In the genomic region with DNA sequence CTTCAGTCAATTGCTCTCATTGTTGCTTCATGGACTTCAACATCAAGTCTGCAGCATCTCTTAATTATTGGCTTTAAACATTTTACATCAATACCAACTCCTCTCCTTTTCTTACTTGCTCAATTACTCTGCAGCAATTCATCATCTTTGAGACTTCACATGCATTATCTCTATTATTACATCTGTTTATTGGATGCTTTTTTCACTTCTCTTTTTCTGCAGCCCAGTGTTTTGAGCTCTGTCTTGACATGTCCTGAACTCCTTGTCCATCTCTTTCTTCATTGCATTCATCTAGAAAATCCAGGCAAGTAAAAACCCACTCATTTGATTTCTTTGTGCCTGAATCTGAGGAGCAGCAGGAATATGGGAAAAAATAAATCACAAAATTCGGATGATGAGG, we compare ENCODE assay signal across 23 cellular contexts.
DNase-seq lines count a peak whose midpoint lies in the region; ATAC-seq and TF ChIP-seq lines count a peak whose summit lies in the region.
"Had no signal": no experiment of that assay in that cellular context is flagged by ENCODE, and none has a peak within 500 bp of the region (broad histone marks: within the 10 kb centered on the region; RNA-seq: fewer than 3 reads in every experiment).

No MANE protein-coding gene starts in this region.

- H3K4me3 ChIP-seq in OCI-LY7 (ENCODE audit: low read depth, low read length, poor library complexity, severe bottlenecking) (no peak overlapping the region), upper lobe of right lung (no peak overlapping the region), HAP-1 (no peak overlapping the region)
- H3K4me3 ChIP-seq: spleen, stomach, transverse colon had no signal

- peak overlapping the region; percentile 33 for H3K4me2 ChIP-seq in OCI-LY7 (ENCODE audit: low read length)

- H2AFZ ChIP-seq in OCI-LY7 (ENCODE audit: low read length): peak overlapping the region; percentile 12; the same call in 1 of the 2 replicates

- no peaks in the 10 kb centered on the region for H3K9me3 ChIP-seq in OCI-LY7 (ENCODE audit: low read length)
- H3K9me3 ChIP-seq in upper lobe of right lung: no peaks in the 10 kb centered on the region
- no peaks in the 10 kb centered on the region for H3K9me3 ChIP-seq in HAP-1
- H3K9me3 ChIP-seq: stomach, transverse colon had no signal

- BruUV-seq in OCI-LY7 (replicated peaks; lab: Mats Ljungman, UMichigan): no TSS peak

- no peaks in the 10 kb centered on the region for H3K9me2 ChIP-seq in OCI-LY7 (ENCODE audit: insufficient read depth, low read length)

- in situ Hi-C loops in HAP-1 (cut with MboI; ENCODE audit: low sequenced_read_pairs): no loop called here

- H3K36me3 ChIP-seq in OCI-LY7 (ENCODE audit: insufficient read depth, low read length): no peaks in the 10 kb centered on the region
- no peaks in the 10 kb centered on the region for H3K36me3 ChIP-seq in upper lobe of right lung
- H3K36me3 ChIP-seq in HAP-1 (replicated peaks): no peaks in the 10 kb centered on the region
- H3K36me3 ChIP-seq: brain microvascular endothelial cell, spleen, stomach, transverse colon had no signal

- H4K20me1 ChIP-seq in OCI-LY7 (ENCODE audit: insufficient read depth, low read length): no peaks in the 10 kb centered on the region

- peak; percentile 58 for DNase-seq in OCI-LY7 (ENCODE audit: low spot score)
- DNase-seq in upper lobe of right lung: no peak
- DNase-seq in NCI-H1436 treated with DMSO at 0.1 percent for 48 hours (lab: John Stamatoyannopoulos, UW): no peak
- DNase-seq in HAP-1 (ENCODE audit: low spot score in 2 of 2): no peak
- DNase-seq: activated CD4-positive, alpha-beta T cell treated with anti-CD3 and anti-CD28 coated beads, Interleukin-2, amount 10 ng/mL, durations not matched to agents 24 days and 14 days; activated CD8-positive, alpha-beta memory T cell treated with anti-CD3 and anti-CD28 coated beads, Interleukin-2, amount 50 U/mL, for 48 hours; activated gamma-delta T cell; brain microvascular endothelial cell; CD4-positive, alpha-beta T cell; GDM1; head of caudate nucleus; naive thymus-derived CD8-positive, alpha-beta T cell; NCI-H1105 treated with DMSO at 0.1 percent for 48 hours; spleen; stimulated activated CD4-positive, alpha-beta T cell treated with anti-CD3 and anti-CD28 coated beads, Interleukin-4, amount 100 ng/mL, for 24 hours; stomach; transverse colon had no signal

- H3K79me2 ChIP-seq in OCI-LY7 (ENCODE audit: insufficient read depth, low read depth, low read length): no peaks in the 10 kb centered on the region

- H3K27me3 ChIP-seq in upper lobe of right lung (no peaks in the 10 kb centered on the region), HAP-1 (ENCODE audit: low read depth) (no peaks in the 10 kb centered on the region)
- H3K27me3 ChIP-seq: brain microvascular endothelial cell, spleen, stomach, transverse colon had no signal

- ATAC-seq in GM18867 (IDR thresholded peaks at IDR 0.05; ENCODE audit: unreplicated experiment) (peak; percentile 72), GM21390 (IDR thresholded peaks at IDR 0.05; ENCODE audit: unreplicated experiment) (peak; percentile 71), HG03103 (IDR thresholded peaks at IDR 0.05; ENCODE audit: low read depth, unreplicated experiment) (peak; percentile 65), upper lobe of right lung (no peak)
- ATAC-seq: HCT116; HepG2; left lobe of liver; naive thymus-derived CD8-positive, alpha-beta T cell had no signal

- intact Hi-C loops in OCI-LY7 (cut with micrococcal nuclease; ENCODE audit: unreplicated experiment) (no loop called here), upper lobe of right lung (cut with DNase I) (no loop called here)

- H3K27ac ChIP-seq in OCI-LY7 (ENCODE audit: low read depth, low read length, poor library complexity, severe bottlenecking) (no peak overlapping the region), upper lobe of right lung (no peak overlapping the region)
- H3K27ac ChIP-seq: brain microvascular endothelial cell, spleen, stomach, transverse colon had no signal

- POLR2A ChIA-PET in OCI-LY7 (lab: Charles Lee): no interaction called here

- CTCF ChIA-PET in OCI-LY7 (lab: Charles Lee; ENCODE audit: unreplicated experiment): no interaction called here

- TF ChIP-seq CTCF in OCI-LY7 (conservative IDR thresholded peaks at IDR 0.05; ENCODE audit: low read length): no peak
- TF ChIP-seq CTCF in upper lobe of right lung (IDR thresholded peaks at IDR 0.05): no peak

- H3K4me1 ChIP-seq in OCI-LY7 (ENCODE audit: insufficient read depth, low read length, poor library complexity, severe bottlenecking) (peaks cover 24% of the 10 kb centered on the region), upper lobe of right lung (no peaks in the 10 kb centered on the region), HAP-1 (no peaks in the 10 kb centered on the region)
- H3K4me1 ChIP-seq: spleen, stomach had no signal
